1 cellular context compared by ENCODE assay signal in genomic region chr10:43137971-43138756, GRCh38.
A peak's percentile ranks its signal among the peaks of the same experiment; 100 is the strongest.
TF ChIP-seq lines count a peak whose summit lies in the region.

TSS of gene CSGALNACT2 (plus strand) at chr10:43138445. CDS start at chr10:43155150, 16,705 bp downstream.

TF ChIP-seq in K562, 482 proteins besides CTCF, POLR2A, EP300 and RAD21 (continued from another document and continues in another):
- TF ChIP-seq, protein P1, sequence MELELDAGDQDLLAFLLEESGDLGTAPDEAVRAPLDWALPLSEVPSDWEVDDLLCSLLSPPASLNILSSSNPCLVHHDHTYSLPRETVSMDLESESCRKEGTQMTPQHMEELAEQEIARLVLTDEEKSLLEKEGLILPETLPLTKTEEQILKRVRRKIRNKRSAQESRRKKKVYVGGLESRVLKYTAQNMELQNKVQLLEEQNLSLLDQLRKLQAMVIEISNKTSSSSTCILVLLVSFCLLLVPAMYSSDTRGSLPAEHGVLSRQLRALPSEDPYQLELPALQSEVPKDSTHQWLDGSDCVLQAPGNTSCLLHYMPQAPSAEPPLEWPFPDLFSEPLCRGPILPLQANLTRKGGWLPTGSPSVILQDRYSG (tag; conservative IDR thresholded peaks at IDR 0.05; ENCODE audit: low read depth) = no peak; the same call in 1 of the 2 replicates
- TF ChIP-seq ZC3H4 (CRISPR knock-in tag; IDR thresholded peaks at IDR 0.05; ENCODE audit: borderline replicate concordance) (no peak), NCOA4 (IDR thresholded peaks at IDR 0.05; ENCODE audit: partially characterized antibody) (no peak), ESRRB (CRISPR knock-in tag; IDR thresholded peaks at IDR 0.05; ENCODE audit: borderline replicate concordance) (no peak), SRSF1 (IDR thresholded peaks at IDR 0.05; ENCODE audit: low read depth, low read length) (no peak), MCM7 (IDR thresholded peaks at IDR 0.05) (no peak), PRDM10 (IDR thresholded peaks at IDR 0.05; ENCODE audit: partially characterized antibody) (no peak), RBM15 (IDR thresholded peaks at IDR 0.05; ENCODE audit: insufficient read depth, low read length) (no peak), RNF219 (CRISPR knock-in tag; IDR thresholded peaks at IDR 0.05) (no peak), ELK3 (CRISPR knock-in tag; IDR thresholded peaks at IDR 0.05) (no peak), HOXB6 (CRISPR knock-in tag; IDR thresholded peaks at IDR 0.05; ENCODE audit: borderline replicate concordance) (no peak), KAT7 (CRISPR knock-in tag; IDR thresholded peaks at IDR 0.05; ENCODE audit: borderline replicate concordance) (no peak), FOXJ2 (tag; IDR thresholded peaks at IDR 0.05) (no peak), PTTG1 (tag; IDR thresholded peaks at IDR 0.05; ENCODE audit: low read depth) (no peak), NR3C1 (CRISPR knock-in tag; IDR thresholded peaks at IDR 0.05) (no peak), NFE2L1 (tag; IDR thresholded peaks at IDR 0.05; ENCODE audit: borderline replicate concordance, low read depth) (no peak), FOXJ3 (CRISPR knock-in tag; IDR thresholded peaks at IDR 0.05) (no peak), ZNF583 (CRISPR knock-in tag; IDR thresholded peaks at IDR 0.05) (no peak), PHF8 (IDR thresholded peaks at IDR 0.05; ENCODE audit: borderline replicate concordance, low read length) (peak; percentile 83; the same call in 1 of the 2 replicates), ETV5 (CRISPR knock-in tag; IDR thresholded peaks at IDR 0.05; ENCODE audit: low read depth) (peak; percentile 64; the same call in 1 of the 2 replicates), RFX1 (IDR thresholded peaks at IDR 0.05) (no peak), ZNF785 (CRISPR knock-in tag; IDR thresholded peaks at IDR 0.05) (no peak), SIRT6 (IDR thresholded peaks at IDR 0.05; ENCODE audit: low read depth, low read length) (no peak), CBX3 (IDR thresholded peaks at IDR 0.05; ENCODE audit: borderline replicate concordance in 1 of 2, low read length in 2 of 2) (no peak), ZKSCAN3 (CRISPR knock-in tag; IDR thresholded peaks at IDR 0.05) (no peak), BCL6 (CRISPR knock-in tag; IDR thresholded peaks at IDR 0.05) (no peak), ZBTB1 (CRISPR knock-in tag; IDR thresholded peaks at IDR 0.05; ENCODE audit: borderline replicate concordance, low read depth) (no peak; the same call in 1 of the 2 replicates), CHCHD3 (CRISPR knock-in tag; IDR thresholded peaks at IDR 0.05) (no peak), EWSR1 (IDR thresholded peaks at IDR 0.05; ENCODE audit: borderline replicate concordance, low read depth, partially characterized antibody) (no peak), RFX5 (IDR thresholded peaks at IDR 0.05; ENCODE audit: low read depth, low read length) (no peak), ZNF551 (CRISPR knock-in tag; IDR thresholded peaks at IDR 0.05) (no peak), ZNF695 (CRISPR knock-in tag; IDR thresholded peaks at IDR 0.05) (no peak), ZNF76 (CRISPR knock-in tag; IDR thresholded peaks at IDR 0.05; ENCODE audit: borderline replicate concordance) (0 out of 2 replicates have a peak, but pooled peaks have one; percentile 17), ZFX (CRISPR knock-in tag; IDR thresholded peaks at IDR 0.05) (peak; percentile 53; the same call in 1 of the 2 replicates), ZNF436 (CRISPR knock-in tag; IDR thresholded peaks at IDR 0.05) (no peak), ETV6 (IDR thresholded peaks at IDR 0.05; ENCODE audit: borderline replicate concordance in 1 of 2, low read depth in 2 of 2, low read length in 1 of 2) (no peak), ETV6 (CRISPR knock-in tag; IDR thresholded peaks at IDR 0.05; ENCODE audit: borderline replicate concordance) (no peak), MIER1 (IDR thresholded peaks at IDR 0.05; ENCODE audit: low read depth) (no peak), YBX1 (IDR thresholded peaks at IDR 0.05) (no peak), RBM22 (IDR thresholded peaks at IDR 0.05; ENCODE audit: low read depth, low read length, poor library complexity, severe bottlenecking) (peak; percentile 26), FOXA1 (IDR thresholded peaks at IDR 0.05; ENCODE audit: borderline replicate concordance) (no peak), BCOR (IDR thresholded peaks at IDR 0.05) (no peak)
- TF ChIP-seq, protein P2, sequence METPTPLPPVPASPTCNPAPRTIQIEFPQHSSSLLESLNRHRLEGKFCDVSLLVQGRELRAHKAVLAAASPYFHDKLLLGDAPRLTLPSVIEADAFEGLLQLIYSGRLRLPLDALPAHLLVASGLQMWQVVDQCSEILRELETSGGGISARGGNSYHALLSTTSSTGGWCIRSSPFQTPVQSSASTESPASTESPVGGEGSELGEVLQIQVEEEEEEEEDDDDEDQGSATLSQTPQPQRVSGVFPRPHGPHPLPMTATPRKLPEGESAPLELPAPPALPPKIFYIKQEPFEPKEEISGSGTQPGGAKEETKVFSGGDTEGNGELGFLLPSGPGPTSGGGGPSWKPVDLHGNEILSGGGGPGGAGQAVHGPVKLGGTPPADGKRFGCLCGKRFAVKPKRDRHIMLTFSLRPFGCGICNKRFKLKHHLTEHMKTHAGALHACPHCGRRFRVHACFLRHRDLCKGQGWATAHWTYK (CRISPR knock-in tag; IDR thresholded peaks at IDR 0.05) = no peak; the same call in 1 of the 2 replicates
- TF ChIP-seq, protein P3, sequence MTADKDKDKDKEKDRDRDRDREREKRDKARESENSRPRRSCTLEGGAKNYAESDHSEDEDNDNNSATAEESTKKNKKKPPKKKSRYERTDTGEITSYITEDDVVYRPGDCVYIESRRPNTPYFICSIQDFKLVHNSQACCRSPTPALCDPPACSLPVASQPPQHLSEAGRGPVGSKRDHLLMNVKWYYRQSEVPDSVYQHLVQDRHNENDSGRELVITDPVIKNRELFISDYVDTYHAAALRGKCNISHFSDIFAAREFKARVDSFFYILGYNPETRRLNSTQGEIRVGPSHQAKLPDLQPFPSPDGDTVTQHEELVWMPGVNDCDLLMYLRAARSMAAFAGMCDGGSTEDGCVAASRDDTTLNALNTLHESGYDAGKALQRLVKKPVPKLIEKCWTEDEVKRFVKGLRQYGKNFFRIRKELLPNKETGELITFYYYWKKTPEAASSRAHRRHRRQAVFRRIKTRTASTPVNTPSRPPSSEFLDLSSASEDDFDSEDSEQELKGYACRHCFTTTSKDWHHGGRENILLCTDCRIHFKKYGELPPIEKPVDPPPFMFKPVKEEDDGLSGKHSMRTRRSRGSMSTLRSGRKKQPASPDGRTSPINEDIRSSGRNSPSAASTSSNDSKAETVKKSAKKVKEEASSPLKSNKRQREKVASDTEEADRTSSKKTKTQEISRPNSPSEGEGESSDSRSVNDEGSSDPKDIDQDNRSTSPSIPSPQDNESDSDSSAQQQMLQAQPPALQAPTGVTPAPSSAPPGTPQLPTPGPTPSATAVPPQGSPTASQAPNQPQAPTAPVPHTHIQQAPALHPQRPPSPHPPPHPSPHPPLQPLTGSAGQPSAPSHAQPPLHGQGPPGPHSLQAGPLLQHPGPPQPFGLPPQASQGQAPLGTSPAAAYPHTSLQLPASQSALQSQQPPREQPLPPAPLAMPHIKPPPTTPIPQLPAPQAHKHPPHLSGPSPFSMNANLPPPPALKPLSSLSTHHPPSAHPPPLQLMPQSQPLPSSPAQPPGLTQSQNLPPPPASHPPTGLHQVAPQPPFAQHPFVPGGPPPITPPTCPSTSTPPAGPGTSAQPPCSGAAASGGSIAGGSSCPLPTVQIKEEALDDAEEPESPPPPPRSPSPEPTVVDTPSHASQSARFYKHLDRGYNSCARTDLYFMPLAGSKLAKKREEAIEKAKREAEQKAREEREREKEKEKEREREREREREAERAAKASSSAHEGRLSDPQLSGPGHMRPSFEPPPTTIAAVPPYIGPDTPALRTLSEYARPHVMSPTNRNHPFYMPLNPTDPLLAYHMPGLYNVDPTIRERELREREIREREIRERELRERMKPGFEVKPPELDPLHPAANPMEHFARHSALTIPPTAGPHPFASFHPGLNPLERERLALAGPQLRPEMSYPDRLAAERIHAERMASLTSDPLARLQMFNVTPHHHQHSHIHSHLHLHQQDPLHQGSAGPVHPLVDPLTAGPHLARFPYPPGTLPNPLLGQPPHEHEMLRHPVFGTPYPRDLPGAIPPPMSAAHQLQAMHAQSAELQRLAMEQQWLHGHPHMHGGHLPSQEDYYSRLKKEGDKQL (CRISPR knock-in tag; IDR thresholded peaks at IDR 0.05; ENCODE audit: borderline replicate concordance) = no peak
- TF ChIP-seq, protein P4, sequence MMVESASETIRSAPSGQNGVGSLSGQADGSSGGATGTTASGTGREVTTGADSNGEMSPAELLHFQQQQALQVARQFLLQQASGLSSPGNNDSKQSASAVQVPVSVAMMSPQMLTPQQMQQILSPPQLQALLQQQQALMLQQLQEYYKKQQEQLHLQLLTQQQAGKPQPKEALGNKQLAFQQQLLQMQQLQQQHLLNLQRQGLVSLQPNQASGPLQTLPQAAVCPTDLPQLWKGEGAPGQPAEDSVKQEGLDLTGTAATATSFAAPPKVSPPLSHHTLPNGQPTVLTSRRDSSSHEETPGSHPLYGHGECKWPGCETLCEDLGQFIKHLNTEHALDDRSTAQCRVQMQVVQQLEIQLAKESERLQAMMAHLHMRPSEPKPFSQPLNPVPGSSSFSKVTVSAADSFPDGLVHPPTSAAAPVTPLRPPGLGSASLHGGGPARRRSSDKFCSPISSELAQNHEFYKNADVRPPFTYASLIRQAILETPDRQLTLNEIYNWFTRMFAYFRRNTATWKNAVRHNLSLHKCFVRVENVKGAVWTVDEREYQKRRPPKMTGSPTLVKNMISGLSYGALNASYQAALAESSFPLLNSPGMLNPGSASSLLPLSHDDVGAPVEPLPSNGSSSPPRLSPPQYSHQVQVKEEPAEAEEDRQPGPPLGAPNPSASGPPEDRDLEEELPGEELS (CRISPR knock-in tag; IDR thresholded peaks at IDR 0.05; ENCODE audit: borderline replicate concordance) = no peak
- TF ChIP-seq, protein P5, sequence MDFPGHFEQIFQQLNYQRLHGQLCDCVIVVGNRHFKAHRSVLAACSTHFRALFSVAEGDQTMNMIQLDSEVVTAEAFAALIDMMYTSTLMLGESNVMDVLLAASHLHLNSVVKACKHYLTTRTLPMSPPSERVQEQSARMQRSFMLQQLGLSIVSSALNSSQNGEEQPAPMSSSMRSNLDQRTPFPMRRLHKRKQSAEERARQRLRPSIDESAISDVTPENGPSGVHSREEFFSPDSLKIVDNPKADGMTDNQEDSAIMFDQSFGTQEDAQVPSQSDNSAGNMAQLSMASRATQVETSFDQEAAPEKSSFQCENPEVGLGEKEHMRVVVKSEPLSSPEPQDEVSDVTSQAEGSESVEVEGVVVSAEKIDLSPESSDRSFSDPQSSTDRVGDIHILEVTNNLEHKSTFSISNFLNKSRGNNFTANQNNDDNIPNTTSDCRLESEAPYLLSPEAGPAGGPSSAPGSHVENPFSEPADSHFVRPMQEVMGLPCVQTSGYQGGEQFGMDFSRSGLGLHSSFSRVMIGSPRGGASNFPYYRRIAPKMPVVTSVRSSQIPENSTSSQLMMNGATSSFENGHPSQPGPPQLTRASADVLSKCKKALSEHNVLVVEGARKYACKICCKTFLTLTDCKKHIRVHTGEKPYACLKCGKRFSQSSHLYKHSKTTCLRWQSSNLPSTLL (IDR thresholded peaks at IDR 0.05) = no peak
